Comparison of ENCODE assay signal across 19 cellular contexts in the genomic region with DNA sequence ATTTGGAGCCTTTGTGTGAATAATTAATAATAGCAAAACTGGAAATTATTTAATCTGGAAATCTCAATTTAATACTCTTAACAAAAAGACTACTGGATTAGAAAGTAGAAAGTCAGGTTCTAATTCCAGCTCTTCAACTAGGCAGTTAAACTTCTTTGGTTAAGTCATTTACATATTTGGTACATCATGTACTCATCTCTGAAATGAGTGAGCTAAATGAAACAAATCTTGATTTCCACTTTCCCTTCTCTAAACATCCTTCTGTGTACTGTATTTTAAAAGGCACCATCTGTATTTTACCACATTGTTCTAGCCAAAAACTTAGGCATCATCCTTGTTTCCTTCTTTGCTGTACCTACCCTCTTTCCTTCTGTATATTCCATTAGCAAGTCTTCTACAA. TPM values are rescaled to one million over a fixed set of nuclear protein-coding genes. Genes with fewer than 3 reads are reported as not detected.
DNase-seq lines count a peak whose midpoint lies in the region; ATAC-seq, FAIRE-seq and TF ChIP-seq lines count a peak whose summit lies in the region.
"Had no signal": no experiment of that assay in that cellular context is flagged by ENCODE, and none has a peak within 500 bp of the region (broad histone marks: within the 10 kb centered on the region; RNA-seq: fewer than 3 reads in every experiment).

No MANE protein-coding gene starts in this region.

- H3K27ac ChIP-seq in left ventricle myocardium inferior (replicated peaks): peak overlapping the region; percentile 49
- peak overlapping the region in 1 of 2 donors; percentile 51 for H3K27ac ChIP-seq in right atrium auricular region
- H3K27ac ChIP-seq in esophagus muscularis mucosa (replicated peaks in 1 of 4): peak overlapping the region in 3 of 4 donors; percentile 15 to 46 (median 44)
- peak overlapping the region; percentile 10 to 66 for H3K27ac ChIP-seq in uterus

- H3K4me3 ChIP-seq in left ventricle myocardium inferior: no peak overlapping the region
- H3K4me3 ChIP-seq in right atrium auricular region: no peak overlapping the region
- no peak overlapping the region for H3K4me3 ChIP-seq in esophagus muscularis mucosa
- no peak overlapping the region for H3K4me3 ChIP-seq in uterus
- H3K4me3 ChIP-seq: stomach had no signal

- intact Hi-C loops in left ventricle myocardium inferior (cut with micrococcal nuclease) (no loop called here), esophagus muscularis mucosa (cut with DNase I) (no loop called here), uterus (cut with DNase I; ENCODE audit: low total_unique reads) (no loop called here)

- DNase-seq in left ventricle myocardium inferior (no peak), right atrium auricular region (ENCODE audit: low spot score) (no peak), esophagus muscularis mucosa (ENCODE audit: extremely low spot score) (no peak), uterus (no peak), NCI-H1092 (lab: John Stamatoyannopoulos, UW) (no peak), D721Med (ENCODE audit: insufficient read length, low spot score) (no peak), NCI-H2081 (lab: John Stamatoyannopoulos, UW) (no peak)
- DNase-seq: activated B cell treated with CpG ODN at 0.5 μM for 24 hours; activated CD8-positive, alpha-beta memory T cell treated with anti-CD3 and anti-CD28 coated beads for 24 hours; amniotic stem cell; CD4-positive, alpha-beta T cell; effector CD8-positive, alpha-beta T cell; NCI-H2029; NCI-H524; Right ventricle myocardium superior; stimulated activated CD4-positive, alpha-beta T cell treated with anti-CD3 and anti-CD28 coated beads, Interleukin-15, amount 100 ng/mL, for 24 hours; stomach had no signal

- H3K27me3 ChIP-seq in left ventricle myocardium inferior (ENCODE audit: low read depth): no peaks in the 10 kb centered on the region
- no peaks in the 10 kb centered on the region for H3K27me3 ChIP-seq in right atrium auricular region
- no peaks in the 10 kb centered on the region for H3K27me3 ChIP-seq in esophagus muscularis mucosa
- no peaks in the 10 kb centered on the region for H3K27me3 ChIP-seq in uterus
- H3K27me3 ChIP-seq: stomach had no signal

- no peak for TF ChIP-seq EP300 in esophagus muscularis mucosa (IDR thresholded peaks at IDR 0.05)

- H3K4me1 ChIP-seq in left ventricle myocardium inferior: peaks cover 86% of the 10 kb centered on the region
- H3K4me1 ChIP-seq in right atrium auricular region: peaks cover 0 to 74% of the 10 kb centered on the region in 2 donors
- peaks cover 29 to 54% (median 46%) of the 10 kb centered on the region in 4 donors for H3K4me1 ChIP-seq in esophagus muscularis mucosa
- peaks cover 0 to 16% of the 10 kb centered on the region in 2 donors for H3K4me1 ChIP-seq in uterus

- FAIRE-seq in D721Med (lab: Jason Lieb, UNC): no peak
- FAIRE-seq: urothelium cell line had no signal

- TF ChIP-seq CTCF in left ventricle myocardium inferior (IDR thresholded peaks at IDR 0.05; ENCODE audit: borderline replicate concordance) (no peak), right atrium auricular region (IDR thresholded peaks at IDR 0.05) (no peak), esophagus muscularis mucosa (IDR thresholded peaks at IDR 0.05) (no peak), uterus (IDR thresholded peaks at IDR 0.05) (no peak), D721Med (IDR thresholded peaks at IDR 0.05; ENCODE audit: insufficient read depth, missing control alignments) (no peak)

- TF ChIP-seq POLR2A in esophagus muscularis mucosa (IDR thresholded peaks at IDR 0.05; ENCODE audit: low read depth) (no peak), uterus (IDR thresholded peaks at IDR 0.05) (no peak)

- ATAC-seq in GM21786 (IDR thresholded peaks at IDR 0.05; ENCODE audit: unreplicated experiment): peak; percentile 56

- H3K9me3 ChIP-seq in left ventricle myocardium inferior (replicated peaks) (peaks cover 13% of the 10 kb centered on the region), right atrium auricular region (peaks cover 0 to 8% of the 10 kb centered on the region in 2 donors), esophagus muscularis mucosa (peaks cover 0 to 4% (median under 1%) of the 10 kb centered on the region in 4 donors), uterus (no peaks in the 10 kb centered on the region)

- no peaks in the 10 kb centered on the region for H3K36me3 ChIP-seq in left ventricle myocardium inferior
- H3K36me3 ChIP-seq in right atrium auricular region: no peaks in the 10 kb centered on the region
- no peaks in the 10 kb centered on the region for H3K36me3 ChIP-seq in esophagus muscularis mucosa
- no peaks in the 10 kb centered on the region for H3K36me3 ChIP-seq in uterus
- H3K36me3 ChIP-seq: stomach had no signal

RNA-seq across cellular contexts. Expression of gene CRADD, which starts 26.9 kb away (rescaled TPM):
- 46.4 TPM for total RNA-seq in left ventricle myocardium inferior
- 10 to 100 TPM; 56.1 to 94.8 TPM for total RNA-seq in right atrium auricular region
- total RNA-seq in esophagus muscularis mucosa: 10 to 100 TPM; 23.5 to 35.3 (median 26.1) TPM
- 100 to 1,000 TPM in 1 of 4 donors, 10 to 100 TPM in 3; 26.4 to 105 (median 49.2) TPM for total RNA-seq in uterus
